8 cellular contexts compared by ENCODE assay signal in the genomic region with DNA sequence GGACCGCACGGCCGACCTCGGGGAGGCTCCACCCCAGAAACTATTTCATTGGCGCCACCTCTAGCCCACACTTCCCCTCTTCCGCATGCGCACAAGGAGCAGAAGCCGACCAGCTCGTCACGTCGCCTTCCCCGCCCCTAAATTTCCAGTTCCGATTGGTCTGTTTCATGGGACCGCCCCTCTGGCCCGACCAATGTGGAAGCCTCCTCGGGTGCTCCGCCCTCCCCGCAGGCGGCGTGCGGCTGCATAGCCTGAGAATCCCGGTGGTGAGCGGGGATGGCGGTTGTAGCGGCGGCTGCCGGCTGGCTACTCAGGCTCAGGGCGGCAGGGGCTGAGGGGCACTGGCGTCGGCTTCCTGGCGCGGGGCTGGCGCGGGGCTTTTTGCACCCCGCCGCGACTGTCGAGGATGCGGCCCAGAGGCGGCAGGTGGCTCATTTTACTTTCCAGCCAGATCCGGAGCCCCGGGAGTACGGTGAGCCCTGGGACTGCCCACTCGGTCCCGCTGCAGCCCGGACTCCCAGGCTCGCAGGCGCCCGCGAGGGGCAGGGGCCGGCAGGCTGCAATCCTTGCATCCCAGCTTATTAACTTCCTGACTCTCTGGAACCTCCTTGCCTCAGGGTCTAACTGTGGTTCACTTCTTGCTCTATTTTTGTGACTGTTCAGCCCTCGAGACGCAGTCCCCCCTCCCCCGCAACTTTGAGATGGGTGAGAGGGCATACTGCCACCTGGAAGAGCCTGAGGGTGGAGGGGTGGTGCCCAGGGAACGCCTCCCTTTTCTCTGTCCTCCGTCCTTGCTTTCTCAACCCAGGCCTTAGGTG. TPM values are rescaled to one million over a fixed set of nuclear protein-coding genes. Genes with fewer than 3 reads are reported as not detected.
A peak's percentile ranks its signal among the peaks of the same experiment; 100 is the strongest.
DNase-seq lines count a peak whose midpoint lies in the region; ATAC-seq and TF ChIP-seq lines count a peak whose summit lies in the region.

A gene (plus strand): TSS at position 254 of the 818 bp plus-strand sequence. CDS start 23 bp downstream, at position 277.

- TF ChIP-seq POLR2A in tibial nerve (IDR thresholded peaks at IDR 0.05) = peak; percentile 51 to 93

- ATAC-seq in HG02798 (IDR thresholded peaks at IDR 0.05; ENCODE audit: poor library complexity, unreplicated experiment) = peak; percentile 99

- DNase-seq in NCI-H1436 (lab: John Stamatoyannopoulos, UW) = peak; percentile 99
- DNase-seq in T follicular helper cell (ENCODE audit: low read depth) = peak; percentile 95
- peak; percentile 100 for DNase-seq in adipocyte (ENCODE audit: low read depth)
- DNase-seq in cardiac muscle cell (ENCODE audit: low read depth in 1 of 2, low spot score in 1 of 2) = peak; percentile 99
- DNase-seq in tibial nerve (ENCODE audit: low spot score in 2 of 2) = peak; percentile 98

- WGBS in tibial nerve, 2 donors = 1% methylated on average over 31 to 41 of the region's 56 CpGs

- peak within 1 kb of the TSS; percentile 89 for H2AFZ ChIP-seq in parathyroid adenoma

- peak within 1 kb of the TSS; percentile 92 for H3K9ac ChIP-seq in adipocyte (ENCODE audit: low read length)
- peak within 1 kb of the TSS; percentile 39 for H3K9ac ChIP-seq in parathyroid adenoma

- TF ChIP-seq CTCF in GM12875 (IDR thresholded peaks at IDR 0.05; ENCODE audit: borderline replicate concordance, insufficient read depth, low read depth, low read length) = no peak
- TF ChIP-seq CTCF in cardiac muscle cell (IDR thresholded peaks at IDR 0.05; ENCODE audit: low read depth, low read length) = no peak
- TF ChIP-seq CTCF in parathyroid adenoma (IDR thresholded peaks at IDR 0.05) = no peak
- peak in 1 of 5 experiments; percentile 44 for TF ChIP-seq CTCF in tibial nerve (IDR thresholded peaks at IDR 0.05)

- H3K4me2 ChIP-seq in parathyroid adenoma (ENCODE audit: low read length) = peak within 1 kb of the TSS; percentile 85

- H3K27me3 ChIP-seq in adipocyte (replicated peaks; ENCODE audit: control insufficient read depth, insufficient read depth, low read length) = no peaks in the 10 kb centered on the region
- no peaks in the 10 kb centered on the region for H3K27me3 ChIP-seq in cardiac muscle cell
- no peaks in the 10 kb centered on the region for H3K27me3 ChIP-seq in parathyroid adenoma (ENCODE audit: control insufficient read depth, insufficient read depth, low read length)
- no peaks in the 10 kb centered on the region for H3K27me3 ChIP-seq in tibial nerve

- H3K27ac ChIP-seq in cardiac muscle cell (peak within 1 kb of the TSS; percentile 91), parathyroid adenoma (peak within 1 kb of the TSS; percentile 62), tibial nerve (peak within 1 kb of the TSS; percentile 74 to 93 (median 88))

- H3K9me3 ChIP-seq in adipocyte (ENCODE audit: control insufficient read depth, low read length) (no peaks in the 10 kb centered on the region), cardiac muscle cell (ENCODE audit: low read depth) (no peaks in the 10 kb centered on the region), parathyroid adenoma (ENCODE audit: control insufficient read depth, low read length) (no peaks in the 10 kb centered on the region), tibial nerve (no peaks in the 10 kb centered on the region)

- peak; percentile 96 to 97 for TF ChIP-seq EP300 in tibial nerve (IDR thresholded peaks at IDR 0.05)

- peaks cover 16% of the 10 kb centered on the region for H3K4me1 ChIP-seq in adipocyte (ENCODE audit: control insufficient read depth, insufficient read depth, low read length)
- peaks cover 2% of the 10 kb centered on the region for H3K4me1 ChIP-seq in cardiac muscle cell (ENCODE audit: low read depth)
- H3K4me1 ChIP-seq in parathyroid adenoma = no peaks in the 10 kb centered on the region
- H3K4me1 ChIP-seq in tibial nerve = peaks cover 0 to 27% (median 6%) of the 10 kb centered on the region in 4 donors

- H3K36me3 ChIP-seq in adipocyte (ENCODE audit: control insufficient read depth, insufficient read depth, low read length, severe bottlenecking) (no peaks in the 10 kb centered on the region), cardiac muscle cell (no peaks in the 10 kb centered on the region), parathyroid adenoma (ENCODE audit: control insufficient read depth, insufficient read depth, low read length) (no peaks in the 10 kb centered on the region), tibial nerve (peaks cover 0 to 4% (median 0%) of the 10 kb centered on the region in 3 donors)

- H3K79me2 ChIP-seq in parathyroid adenoma = peaks cover 2% of the 10 kb centered on the region

- H3K4me3 ChIP-seq in GM12875 (ENCODE audit: low read depth, low read length) = peak within 1 kb of the TSS; percentile 86
- peak within 1 kb of the TSS; percentile 96 for H3K4me3 ChIP-seq in adipocyte (ENCODE audit: low read length)
- peak within 1 kb of the TSS; percentile 81 for H3K4me3 ChIP-seq in cardiac muscle cell
- peak within 1 kb of the TSS; percentile 75 for H3K4me3 ChIP-seq in parathyroid adenoma (ENCODE audit: low read depth, low read length)
- H3K4me3 ChIP-seq in tibial nerve = peak within 1 kb of the TSS; percentile 64 to 96 (median 82)

RNA-seq across cellular contexts. Expression of the gene that starts here (rescaled TPM):
- total RNA-seq in cardiac muscle cell (17.6 and 27.8 TPM in 2 replicates), tibial nerve (10 to 100 TPM; 13.5 to 28.7 (median 23.4) TPM)
- 36.1 and 37.4 TPM in 2 replicates for polyA plus RNA-seq in cardiac muscle cell

Comparison
In these comparisons a context has a peak if more than half of its experiments do, and no peak if none do; other contexts are left out.
1. Peak in every context shown above with its lines: DNase-seq, ATAC-seq, H3K4me3 ChIP-seq and H3K27ac ChIP-seq.